8 cellular contexts compared by ENCODE assay signal in the genomic region with DNA sequence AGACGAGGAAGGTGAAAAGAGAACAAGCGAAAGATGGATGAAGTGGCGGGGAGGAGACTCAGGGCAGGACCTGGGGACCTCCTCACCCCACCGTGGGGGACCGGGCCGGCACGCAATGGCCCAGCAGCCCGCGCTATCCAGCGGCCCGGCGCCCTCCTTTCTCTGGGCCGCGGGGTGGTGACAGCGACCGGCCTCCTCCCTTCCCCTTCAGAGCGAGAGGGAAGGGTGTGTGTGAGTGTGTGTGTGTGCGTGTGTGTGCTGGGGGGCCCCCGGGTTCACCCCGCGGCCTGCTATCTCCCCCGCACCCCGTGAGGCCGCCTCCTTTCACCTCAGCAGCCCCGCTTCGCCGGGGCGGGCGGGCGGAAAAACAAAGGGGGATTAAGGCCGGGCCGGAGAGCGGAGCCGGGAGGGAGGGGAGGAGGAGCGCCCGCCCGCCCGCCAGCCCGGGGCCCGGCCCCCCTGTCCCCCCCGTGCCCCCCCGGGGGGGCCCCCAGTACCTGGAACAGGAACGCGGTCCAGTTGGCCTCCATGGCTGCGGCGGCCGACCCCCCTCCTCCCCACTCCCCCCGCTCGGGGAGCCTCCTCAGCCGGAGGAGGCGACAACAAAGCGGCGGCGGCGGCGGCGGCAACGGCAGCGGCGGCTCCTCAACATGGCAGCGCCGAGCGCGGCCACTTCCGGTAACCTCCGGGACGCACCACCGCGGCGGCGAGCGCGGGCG. TPM values are rescaled to one million over a fixed set of nuclear protein-coding genes. Genes with fewer than 3 reads are reported as not detected.
DNase-seq lines count a peak whose midpoint lies in the region; ATAC-seq and TF ChIP-seq lines count a peak whose summit lies in the region.

A gene with protein sequence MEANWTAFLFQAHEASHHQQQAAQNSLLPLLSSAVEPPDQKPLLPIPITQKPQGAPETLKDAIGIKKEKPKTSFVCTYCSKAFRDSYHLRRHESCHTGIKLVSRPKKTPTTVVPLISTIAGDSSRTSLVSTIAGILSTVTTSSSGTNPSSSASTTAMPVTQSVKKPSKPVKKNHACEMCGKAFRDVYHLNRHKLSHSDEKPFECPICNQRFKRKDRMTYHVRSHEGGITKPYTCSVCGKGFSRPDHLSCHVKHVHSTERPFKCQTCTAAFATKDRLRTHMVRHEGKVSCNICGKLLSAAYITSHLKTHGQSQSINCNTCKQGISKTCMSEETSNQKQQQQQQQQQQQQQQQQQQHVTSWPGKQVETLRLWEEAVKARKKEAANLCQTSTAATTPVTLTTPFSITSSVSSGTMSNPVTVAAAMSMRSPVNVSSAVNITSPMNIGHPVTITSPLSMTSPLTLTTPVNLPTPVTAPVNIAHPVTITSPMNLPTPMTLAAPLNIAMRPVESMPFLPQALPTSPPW (minus strand): TSS at position 673 of the 719 bp plus-strand sequence. CDS start 143 bp downstream, at position 530.

- H3K27me3 ChIP-seq in HUES48 (ENCODE audit: control insufficient read depth, insufficient read depth, low read length) (no peaks in the 10 kb centered on the region), SK-N-SH (ENCODE audit: insufficient read depth) (no peaks in the 10 kb centered on the region), testis (no peaks in the 10 kb centered on the region)

- H3K36me3 ChIP-seq in HUES48 (ENCODE audit: control insufficient read depth, insufficient read depth, low read length) = peaks cover 14% of the 10 kb centered on the region
- peaks cover 14 to 33% of the 10 kb centered on the region in 2 experiments for H3K36me3 ChIP-seq in SK-N-SH (replicated peaks in 1 of 2; ENCODE audit: control insufficient read depth in 1 of 2, insufficient read depth in 2 of 2, low read length in 1 of 2)
- no peaks in the 10 kb centered on the region for H3K36me3 ChIP-seq in testis (ENCODE audit: low read depth, missing control alignments)

- peaks cover 2% of the 10 kb centered on the region for H3K36me3 Mint-ChIP-seq in activated naive CD4-positive, alpha-beta T cell treated with anti-CD3 and anti-CD28 coated beads, Interleukin-2, amount 50 U/mL, for 24 hours
- H3K36me3 Mint-ChIP-seq in osteocyte (ENCODE audit: unreplicated experiment) = peaks cover 3% of the 10 kb centered on the region

- no peak for TF ChIP-seq EP300 in SK-N-SH (IDR thresholded peaks at IDR 0.05; ENCODE audit: borderline replicate concordance in 1 of 2, low read depth in 1 of 2, low read length in 1 of 2)

- intact Hi-C loops in testis (cut with DNase I; ENCODE audit: low total_unique reads) = no loop called here

- peaks cover 50% of the 10 kb centered on the region for H3K79me2 ChIP-seq in SK-N-SH (ENCODE audit: insufficient read depth)

- H3K4me3 ChIP-seq in HUES48 (ENCODE audit: low read depth, low read length) (peak within 1 kb of the TSS; percentile 87), SK-N-SH (ENCODE audit: low read depth in 2 of 2, low read length in 1 of 2) (peak within 1 kb of the TSS; percentile 78 to 98), testis (peak within 1 kb of the TSS; percentile 84 to 93)

- TF ChIP-seq POLR2A in testis (IDR thresholded peaks at IDR 0.05) = no peak

- H3K4me3 Mint-ChIP-seq in activated naive CD4-positive, alpha-beta T cell treated with anti-CD3 and anti-CD28 coated beads, Interleukin-2, amount 50 U/mL, for 24 hours = peak within 1 kb of the TSS; percentile 92
- peak within 1 kb of the TSS; percentile 83 for H3K4me3 Mint-ChIP-seq in osteocyte (ENCODE audit: unreplicated experiment)

- H3K4me1 Mint-ChIP-seq in activated naive CD4-positive, alpha-beta T cell treated with anti-CD3 and anti-CD28 coated beads, Interleukin-2, amount 50 U/mL, for 24 hours = peaks cover 79% of the 10 kb centered on the region
- H3K4me1 Mint-ChIP-seq in osteocyte (ENCODE audit: unreplicated experiment) = peaks cover 63% of the 10 kb centered on the region

- peak; percentile 39 for ATAC-seq in GM21367 (IDR thresholded peaks at IDR 0.05; ENCODE audit: unreplicated experiment)

- peak within 1 kb of the TSS; percentile 94 for H3K27ac Mint-ChIP-seq in activated naive CD4-positive, alpha-beta T cell treated with anti-CD3 and anti-CD28 coated beads, Interleukin-2, amount 50 U/mL, for 24 hours
- peak within 1 kb of the TSS; percentile 94 for H3K27ac Mint-ChIP-seq in osteocyte (ENCODE audit: unreplicated experiment)

- H3K27ac ChIP-seq in HUES48 (ENCODE audit: low read depth, low read length) = peak within 1 kb of the TSS; percentile 95
- H3K27ac ChIP-seq in SK-N-SH (ENCODE audit: low read depth in 2 of 2, low read length in 1 of 2) = peak within 1 kb of the TSS; percentile 96 to 100
- H3K27ac ChIP-seq in testis = peak within 1 kb of the TSS; percentile 91 to 96

- TF ChIP-seq CTCF in SK-N-SH (IDR thresholded peaks at IDR 0.05) (no peak), osteocyte (IDR thresholded peaks at IDR 0.05) (no peak), testis (IDR thresholded peaks at IDR 0.05) (no peak)

- no peak within 1 kb of the TSS; the same call in 1 of the 2 replicates for H2AFZ ChIP-seq in SK-N-SH (ENCODE audit: low read depth)

- DNase-seq in D341Med (ENCODE audit: low spot score) (peak; percentile 96), SK-N-SH (peak; percentile 96), glomerular visceral epithelial cell (ENCODE audit: extremely low spot score) (peak; percentile 88), osteocyte (ENCODE audit: extremely low spot score, unreplicated experiment) (no peak), testis (peak; percentile 79)

- H3K9me3 ChIP-seq in HUES48 (ENCODE audit: control insufficient read depth, insufficient read depth, low read length) = no peaks in the 10 kb centered on the region
- no peaks in the 10 kb centered on the region for H3K9me3 ChIP-seq in SK-N-SH
- no peaks in the 10 kb centered on the region for H3K9me3 ChIP-seq in testis

- H4K20me1 ChIP-seq in SK-N-SH (ENCODE audit: insufficient read depth) = peaks cover 33% of the 10 kb centered on the region

- H3K4me1 ChIP-seq in HUES48 (ENCODE audit: control insufficient read depth, insufficient read depth, low read length) = peaks cover 34% of the 10 kb centered on the region
- peaks cover 20 to 47% of the 10 kb centered on the region in 2 experiments for H3K4me1 ChIP-seq in SK-N-SH (ENCODE audit: control insufficient read depth in 1 of 2, insufficient read depth in 2 of 2, low read depth in 1 of 2, low read length in 1 of 2)
- peaks cover 44% of the 10 kb centered on the region for H3K4me1 ChIP-seq in testis

- CTCF ChIA-PET in SK-N-SH (lab: Yijun Ruan, JAX) = interaction anchor here (0.7 to 20.5 kb wide), 12 partner anchors 12 to 352 kb away, joined by 3 to 1002 read pairs (median 6); a partner anchor contains a TSS

- no peaks in the 10 kb centered on the region for H3K9me3 Mint-ChIP-seq in activated naive CD4-positive, alpha-beta T cell treated with anti-CD3 and anti-CD28 coated beads, Interleukin-2, amount 50 U/mL, for 24 hours
- no peaks in the 10 kb centered on the region for H3K9me3 Mint-ChIP-seq in osteocyte (ENCODE audit: unreplicated experiment)

- H3F3A ChIP-seq in SK-N-SH (replicated peaks; ENCODE audit: insufficient read depth) = peaks cover 64% of the 10 kb centered on the region

- no peaks in the 10 kb centered on the region for H3K27me3 Mint-ChIP-seq in activated naive CD4-positive, alpha-beta T cell treated with anti-CD3 and anti-CD28 coated beads, Interleukin-2, amount 50 U/mL, for 24 hours
- H3K27me3 Mint-ChIP-seq in osteocyte (ENCODE audit: unreplicated experiment) = no peaks in the 10 kb centered on the region

- no peak for TF ChIP-seq RAD21 in SK-N-SH (IDR thresholded peaks at IDR 0.05; ENCODE audit: low read length)

- no peaks in the 10 kb centered on the region for H3K9me2 ChIP-seq in SK-N-SH

- peak within 1 kb of the TSS; percentile 91 for H3K4me2 ChIP-seq in SK-N-SH

- POLR2A ChIA-PET in SK-N-SH (lab: Yijun Ruan, JAX) = interaction anchor here (1.0 to 1.6 kb wide), 11 partner anchors 18 to 138 kb away, joined by 3 to 10 read pairs (median 4); a partner anchor contains a TSS

- H3K9ac ChIP-seq in HUES48 (ENCODE audit: low read depth, low read length) (peak within 1 kb of the TSS; percentile 81), SK-N-SH (peak within 1 kb of the TSS; percentile 98)

- under 1% methylated on average over 38 of the region's 74 CpGs for WGBS in SK-N-SH (ENCODE audit: low lambda C conversion rate)
- 0% methylated on average over 18 to 68 of the region's 74 CpGs for WGBS in testis, 2 donors

TF ChIP-seq in SK-N-SH, 30 proteins besides CTCF, POLR2A, EP300 and RAD21 (continues in another document):
- TF ChIP-seq SMC3 (IDR thresholded peaks at IDR 0.05; ENCODE audit: low read depth, low read length) = peak; percentile 8; the same call in 1 of the 2 replicates
- no peak for TF ChIP-seq TCF12 (IDR thresholded peaks at IDR 0.05)
- TF ChIP-seq, protein P1, sequence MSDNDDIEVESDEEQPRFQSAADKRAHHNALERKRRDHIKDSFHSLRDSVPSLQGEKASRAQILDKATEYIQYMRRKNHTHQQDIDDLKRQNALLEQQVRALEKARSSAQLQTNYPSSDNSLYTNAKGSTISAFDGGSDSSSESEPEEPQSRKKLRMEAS (IDR thresholded peaks at IDR 0.05; ENCODE audit: low read depth) = 0 out of 2 replicates have a peak, but pooled peaks have one; percentile 1
- peak; percentile 72 for TF ChIP-seq YY1 (IDR thresholded peaks at IDR 0.05; ENCODE audit: low read depth)
- TF ChIP-seq, protein P2, sequence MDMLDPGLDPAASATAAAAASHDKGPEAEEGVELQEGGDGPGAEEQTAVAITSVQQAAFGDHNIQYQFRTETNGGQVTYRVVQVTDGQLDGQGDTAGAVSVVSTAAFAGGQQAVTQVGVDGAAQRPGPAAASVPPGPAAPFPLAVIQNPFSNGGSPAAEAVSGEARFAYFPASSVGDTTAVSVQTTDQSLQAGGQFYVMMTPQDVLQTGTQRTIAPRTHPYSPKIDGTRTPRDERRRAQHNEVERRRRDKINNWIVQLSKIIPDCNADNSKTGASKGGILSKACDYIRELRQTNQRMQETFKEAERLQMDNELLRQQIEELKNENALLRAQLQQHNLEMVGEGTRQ (IDR thresholded peaks at IDR 0.05; ENCODE audit: borderline replicate concordance, low read depth, low read length) = no peak
- TF ChIP-seq CHD2 (IDR thresholded peaks at IDR 0.05; ENCODE audit: low read length, partially characterized antibody) = no peak
- TF ChIP-seq RFX5 (IDR thresholded peaks at IDR 0.05; ENCODE audit: low read length) = no peak
- no peak for TF ChIP-seq NFIC (IDR thresholded peaks at IDR 0.05; ENCODE audit: borderline replicate concordance)
- no peak for TF ChIP-seq JUND (IDR thresholded peaks at IDR 0.05)

RNA-seq across cellular contexts. Expression of the gene that starts here (rescaled TPM):
- polyA plus RNA-seq in SK-N-SH (2012; rRNA removed) (35.1 and 43.0 TPM in 2 replicates), testis (ENCODE audit: insufficient read depth, low read depth, low replicate concordance) (54.8 TPM)
- 42.9 and 43.3 TPM in 2 replicates for polyA plus RNA-seq in SK-N-SH (2012; cell fraction: cytosol; rRNA removed)
- polyA plus RNA-seq in SK-N-SH (2012; cell fraction: nucleus; rRNA removed) = 27.8 and 49.4 TPM in 2 replicates
- total RNA-seq in osteocyte (50.6 and 50.8 TPM in 2 replicates), testis (10 to 100 TPM; 58.6 TPM)
